26 cellular contexts compared by ENCODE assay signal in genomic region chr15:45132844-45133560, GRCh38. TPM values are rescaled to one million over a fixed set of nuclear protein-coding genes. Genes with fewer than 3 reads are reported as not detected.
"Had no signal": no experiment of that assay in that cellular context is flagged by ENCODE, and none has a peak within 500 bp of the region (broad histone marks: within the 10 kb centered on the region; RNA-seq: fewer than 3 reads in every experiment).

No MANE protein-coding gene starts in this region.

- H3K4me3 ChIP-seq: adrenal gland, cardiac muscle cell, prostate gland, stomach had no signal

- DNase-seq: activated B cell treated with CpG ODN at 0.5 μM for 24 hours; activated CD4-positive, alpha-beta T cell treated with anti-CD3 and anti-CD28 coated beads for 48 hours; activated CD8-positive, alpha-beta T cell treated with anti-CD3 and anti-CD28 coated beads for 36 hours; activated effector memory CD4-positive, alpha-beta T cell treated with Interleukin-2 at 50 U/mL for 16 hours; activated naive CD4-positive, alpha-beta T cell treated with anti-CD3 and anti-CD28 coated beads, Interleukin-2, amount 50 U/mL, for 16 hours; activated T-cell treated with anti-CD3 and anti-CD28 coated beads, Interleukin-2, amount 50 U/mL, for 1 hour; adrenal gland; dermis blood vessel endothelial cell; effector memory CD4-positive, alpha-beta T cell; foreskin keratinocyte; glutamatergic neuron; hippocampal formation; midbrain; nucleus accumbens; right cardiac atrium; stomach had no signal

- H3K4me3 Mint-ChIP-seq: activated B cell treated with CpG ODN at 0.5 μM for 24 hours; activated CD8-positive, alpha-beta T cell treated with anti-CD3 and anti-CD28 coated beads for 36 hours; nephron; T-helper 2 cell treated with Interferon-gamma antibody and Interleukin-4, amounts not matched to agents 5 μg/mL and 100 μg/mL, for 36 hours had no signal

- FAIRE-seq: islet of Langerhans had no signal

- H3K27ac ChIP-seq: adrenal gland, cardiac muscle cell, foreskin keratinocyte, prostate gland, stomach had no signal

- H3K36me3 ChIP-seq: adrenal gland, cardiac muscle cell, prostate gland had no signal

- ATAC-seq: activated CD8-positive, alpha-beta T cell treated with anti-CD3 and anti-CD28 coated beads for 36 hours; foreskin keratinocyte; right cardiac atrium had no signal

- H3K27me3 ChIP-seq: foreskin keratinocyte had no signal

- H3K9me3 ChIP-seq: adrenal gland, prostate gland, stomach had no signal

- H3K4me1 ChIP-seq: prostate gland had no signal

- H3K27ac Mint-ChIP-seq: activated B cell treated with CpG ODN at 0.5 μM for 24 hours; activated CD8-positive, alpha-beta T cell treated with anti-CD3 and anti-CD28 coated beads for 36 hours; nephron; T-helper 2 cell treated with Interferon-gamma antibody and Interleukin-4, amounts not matched to agents 5 μg/mL and 100 μg/mL, for 36 hours; type B pancreatic cell had no signal

- H3K9me3 Mint-ChIP-seq: activated B cell treated with CpG ODN at 0.5 μM for 24 hours; activated CD8-positive, alpha-beta T cell treated with anti-CD3 and anti-CD28 coated beads for 36 hours; nephron; T-helper 2 cell treated with Interferon-gamma antibody and Interleukin-4, amounts not matched to agents 5 μg/mL and 100 μg/mL, for 36 hours; type B pancreatic cell had no signal

- H3K36me3 Mint-ChIP-seq: type B pancreatic cell had no signal

RNA-seq across cellular contexts. Expression of gene DUOX1, which starts 3.2 kb away (rescaled TPM):
- total RNA-seq: activated CD8-positive, alpha-beta T cell treated with anti-CD3 and anti-CD28 coated beads for 36 hours; dermis blood vessel endothelial cell; fibroblast of lung; lung microvascular endothelial cell; temporal lobe had no signal
- polyA plus RNA-seq: fibroblast of lung had no signal

RNA-seq across cellular contexts. Expression of gene DUOXA1, which starts 3.3 kb away (rescaled TPM):
- total RNA-seq: activated CD8-positive, alpha-beta T cell treated with anti-CD3 and anti-CD28 coated beads for 36 hours; dermis blood vessel endothelial cell; fibroblast of lung; lung microvascular endothelial cell; skeletal muscle tissue had no signal
- polyA plus RNA-seq: cardiac muscle cell, fibroblast of lung had no signal

RNA-seq across cellular contexts. Expression of gene DUOXA2, which starts 18.9 kb away (rescaled TPM):
- total RNA-seq: activated B cell treated with CpG ODN at 0.5 μM for 24 hours; activated CD8-positive, alpha-beta T cell treated with anti-CD3 and anti-CD28 coated beads for 36 hours; cardiac muscle cell; dermis blood vessel endothelial cell; fibroblast of lung; foreskin keratinocyte; lung microvascular endothelial cell; prostate gland; right cardiac atrium; skeletal muscle tissue; temporal lobe had no signal
- polyA plus RNA-seq: cardiac muscle cell, fibroblast of lung, foreskin keratinocyte had no signal

RNA-seq across cellular contexts. Expression of gene DUOX2, which starts 19.0 kb away (rescaled TPM):
- total RNA-seq: activated B cell treated with CpG ODN at 0.5 μM for 24 hours, dermis blood vessel endothelial cell, fibroblast of lung, lung microvascular endothelial cell, temporal lobe had no signal
- polyA plus RNA-seq: fibroblast of lung had no signal
